13 cellular contexts compared by ENCODE assay signal in the genomic region with DNA sequence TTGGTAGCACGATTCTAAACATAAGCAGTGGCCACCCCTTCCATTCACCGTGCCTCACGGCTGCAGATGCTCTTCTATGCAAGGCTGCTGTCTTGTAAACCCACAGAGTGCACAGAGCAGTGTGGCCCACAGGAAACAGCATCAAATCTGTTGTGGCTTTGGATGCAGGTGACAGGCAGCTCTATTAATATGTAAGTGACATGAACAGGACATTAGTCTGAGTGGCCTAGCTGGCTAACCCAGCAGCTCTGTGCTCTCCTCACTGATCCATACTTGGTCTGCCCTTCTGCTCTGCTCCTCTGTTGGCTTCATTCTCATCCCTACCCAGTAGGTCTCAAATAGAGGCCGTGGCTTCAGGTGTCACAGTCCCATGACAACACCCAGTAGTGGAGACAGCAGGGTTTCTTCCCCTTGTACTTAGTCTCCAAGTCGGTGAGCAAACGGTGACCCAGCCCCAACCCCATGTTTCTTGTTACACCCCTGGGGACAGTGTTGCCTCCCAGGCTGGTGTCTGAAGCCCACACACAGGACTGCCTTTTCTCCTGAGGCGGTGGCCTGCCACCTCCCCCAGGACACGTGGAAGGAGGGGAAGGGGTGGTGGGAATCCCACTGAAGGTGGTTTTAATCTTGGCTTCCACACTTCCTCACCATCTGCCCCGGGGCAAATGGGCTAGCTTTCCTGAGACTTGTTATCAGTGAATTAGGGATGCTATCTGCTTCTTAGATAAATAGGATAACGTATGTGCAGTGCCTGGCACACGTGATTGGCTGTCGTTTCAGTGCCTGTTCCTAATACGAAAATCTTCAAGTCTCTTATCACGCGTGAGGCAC. TPM values are rescaled to one million over a fixed set of nuclear protein-coding genes. Genes with fewer than 3 reads are reported as not detected.
A peak's percentile ranks its signal among the peaks of the same experiment; 100 is the strongest.
DNase-seq lines count a peak whose midpoint lies in the region; ATAC-seq, FAIRE-seq and TF ChIP-seq lines count a peak whose summit lies in the region.
"Had no signal": no experiment of that assay in that cellular context is flagged by ENCODE, and none has a peak within 500 bp of the region (broad histone marks: within the 10 kb centered on the region; RNA-seq: fewer than 3 reads in every experiment).

No MANE protein-coding gene starts in this region.

- H3K9me3 ChIP-seq in small intestine (ENCODE audit: control insufficient read depth, low read depth) = no peaks in the 10 kb centered on the region

- H3K4me3 Mint-ChIP-seq in activated CD8-positive, alpha-beta T cell treated with anti-CD3 and anti-CD28 coated beads, Interleukin-2, amount 10 ng/mL, durations not matched to agents 7 days and 5 days = no peak overlapping the region
- H3K4me3 Mint-ChIP-seq in CD14-positive monocyte = no peak overlapping the region

- peaks cover under 1 to 3% of the 10 kb centered on the region in 2 donors for H3K27me3 ChIP-seq in small intestine (ENCODE audit: control insufficient read depth in 2 of 2, insufficient read depth in 2 of 2, low read length in 2 of 2)

- no peaks in the 10 kb centered on the region for H3K9me3 Mint-ChIP-seq in activated CD8-positive, alpha-beta T cell treated with anti-CD3 and anti-CD28 coated beads, Interleukin-2, amount 10 ng/mL, durations not matched to agents 7 days and 5 days (ENCODE audit: insufficient read depth)
- H3K9me3 Mint-ChIP-seq in CD14-positive monocyte = peaks cover 0 to 6% (median 3%) of the 10 kb centered on the region in 7 donors
- H3K9me3 Mint-ChIP-seq: activated T-helper 2 cell treated with anti-CD3 and anti-CD28 coated beads, Interferon-gamma antibody, Interleukin-2, Interleukin-4, amounts not matched to agents 10 μg/mL and 5 μg/mL and 100 μg/mL, durations not matched to agents 14 hours and 24 hours and 36 hours; nephron had no signal

- peaks cover 19% of the 10 kb centered on the region for H3K4me1 Mint-ChIP-seq in activated CD8-positive, alpha-beta T cell treated with anti-CD3 and anti-CD28 coated beads, Interleukin-2, amount 10 ng/mL, durations not matched to agents 7 days and 5 days (ENCODE audit: low read depth)
- H3K4me1 Mint-ChIP-seq in CD14-positive monocyte = peaks cover 20% of the 10 kb centered on the region

- ATAC-seq in HG02943 (IDR thresholded peaks at IDR 0.05; ENCODE audit: low read depth, unreplicated experiment) = peak; percentile 85
- peak; percentile 40 for ATAC-seq in activated CD8-positive, alpha-beta T cell treated with anti-CD3 and anti-CD28 coated beads, Interleukin-2, amount 10 ng/mL, durations not matched to agents 7 days and 5 days

- H3K27ac ChIP-seq in temporal lobe (ENCODE audit: low read depth, low read length) (peak overlapping the region; percentile 14), small intestine (ENCODE audit: low read depth in 1 of 2, low read length in 1 of 2) (no peak overlapping the region)

- no peaks in the 10 kb centered on the region for H3K36me3 Mint-ChIP-seq in activated CD8-positive, alpha-beta T cell treated with anti-CD3 and anti-CD28 coated beads, Interleukin-2, amount 10 ng/mL, durations not matched to agents 7 days and 5 days (ENCODE audit: low read depth)
- peaks cover 6 to 7% of the 10 kb centered on the region in 2 donors for H3K36me3 Mint-ChIP-seq in CD14-positive monocyte

- H3K27me3 Mint-ChIP-seq in activated CD8-positive, alpha-beta T cell treated with anti-CD3 and anti-CD28 coated beads, Interleukin-2, amount 10 ng/mL, durations not matched to agents 7 days and 5 days (ENCODE audit: low read depth) = peaks cover 27% of the 10 kb centered on the region
- peaks cover 40 to 46% (median 43%) of the 10 kb centered on the region in 3 donors for H3K27me3 Mint-ChIP-seq in CD14-positive monocyte (ENCODE audit: low read depth in 3 of 3)

- no peak for FAIRE-seq in small intestine (lab: Jason Lieb, UNC)
- FAIRE-seq: G401.6 had no signal

- no peak for TF ChIP-seq CTCF in CD14-positive monocyte (IDR thresholded peaks at IDR 0.05)

- no peak overlapping the region for H3K4me3 ChIP-seq in small intestine (ENCODE audit: low read depth in 1 of 2, low read length in 2 of 2)

- intact Hi-C loops in CD14-positive monocyte (cut with micrococcal nuclease) = loop anchor here in 1 of 2 donors (10.0 kb wide), 1 partner anchor 240 kb away; no protein-coding TSS in a partner anchor

- POLR2A ChIA-PET in activated CD8-positive, alpha-beta T cell treated with anti-CD3 and anti-CD28 coated beads, Interleukin-2, amount 10 ng/mL, durations not matched to agents 7 days and 5 days (lab: Charles Lee) = no interaction called here

- H3K4me1 ChIP-seq in small intestine (ENCODE audit: control insufficient read depth in 2 of 2, insufficient read depth in 1 of 2, low read depth in 1 of 2, low read length in 1 of 2) = no peaks in the 10 kb centered on the region

- peak; percentile 13 to 14 for DNase-seq in activated T-cell treated with anti-CD3 and anti-CD28 coated beads, Interleukin-2, amount 50 U/mL, for 48 hours
- DNase-seq in activated T-cell treated with anti-CD3 and anti-CD28 coated beads for 4 hours = no peak
- DNase-seq in activated CD8-positive, alpha-beta T cell treated with anti-CD3 and anti-CD28 coated beads, Interleukin-2, amount 10 ng/mL, durations not matched to agents 7 days and 5 days = no peak
- no peak for DNase-seq in small intestine
- no peak for DNase-seq in CD14-positive monocyte (ENCODE audit: low spot score)
- no peak for DNase-seq in 8988T
- DNase-seq: islet precursor cell, KG1 had no signal

- WGBS in small intestine, 3 donors = 44 to 64% (median 61%) methylated on average over 15 of the region's 15 CpGs

- CTCF ChIA-PET in activated CD8-positive, alpha-beta T cell treated with anti-CD3 and anti-CD28 coated beads, Interleukin-2, amount 10 ng/mL, durations not matched to agents 7 days and 5 days (lab: Charles Lee) = interaction anchor here (3.6 kb wide), 1 partner anchor 375 kb away, joined by 17 read pairs; no protein-coding TSS in a partner anchor

- H3K36me3 ChIP-seq in small intestine (ENCODE audit: control insufficient read depth in 2 of 2, insufficient read depth in 2 of 2, low read length in 2 of 2) = no peaks in the 10 kb centered on the region

- no peak overlapping the region for H3K27ac Mint-ChIP-seq in activated CD8-positive, alpha-beta T cell treated with anti-CD3 and anti-CD28 coated beads, Interleukin-2, amount 10 ng/mL, durations not matched to agents 7 days and 5 days
- H3K27ac Mint-ChIP-seq in CD14-positive monocyte = peak overlapping the region in 1 of 7 donors; percentile 52
- H3K27ac Mint-ChIP-seq: activated T-helper 2 cell treated with anti-CD3 and anti-CD28 coated beads, Interferon-gamma antibody, Interleukin-2, Interleukin-4, amounts not matched to agents 10 μg/mL and 5 μg/mL and 100 μg/mL, durations not matched to agents 14 hours and 24 hours and 36 hours had no signal

RNA-seq across cellular contexts. Expression of gene SH3RF3, which starts 6.0 kb away (rescaled TPM):
- total RNA-seq in activated CD8-positive, alpha-beta T cell treated with anti-CD3 and anti-CD28 coated beads, Interleukin-2, amount 10 ng/mL, durations not matched to agents 7 days and 5 days = under 1 TPM in 1 of 2 experiments, not detected in 1; 0.10 TPM
- total RNA-seq in temporal lobe = 14.8 TPM
- 1 to 10 TPM in 1 of 3 donors, under 1 TPM in 2; 0.22 to 3.9 (median 0.81) TPM for polyA plus RNA-seq in small intestine
- polyA plus RNA-seq in CD14-positive monocyte = under 1 TPM; 0.25 to 0.34 TPM

Comparison
In these comparisons a context has a peak if more than half of its experiments do, and no peak if none do; other contexts are left out.
1. DNase-seq: peak in activated T-cell treated with anti-CD3 and anti-CD28 coated beads, Interleukin-2, amount 50 U/mL, for 48 hours (2 of 2); none in activated T-cell treated with anti-CD3 and anti-CD28 coated beads for 4 hours (single experiment), activated CD8-positive, alpha-beta T cell treated with anti-CD3 and anti-CD28 coated beads, Interleukin-2, amount 10 ng/mL, durations not matched to agents 7 days and 5 days (single experiment), small intestine (single experiment), CD14-positive monocyte (single experiment) and 8988T (single experiment).
2. RNA of gene SH3RF3, which starts 6.0 kb away (total RNA-seq): 14.8 TPM in temporal lobe (single experiment); 0.10 TPM in activated CD8-positive, alpha-beta T cell treated with anti-CD3 and anti-CD28 coated beads, Interleukin-2, amount 10 ng/mL, durations not matched to agents 7 days and 5 days; every median in the first group is over 10 times any median in the second.